In the genomic region with DNA sequence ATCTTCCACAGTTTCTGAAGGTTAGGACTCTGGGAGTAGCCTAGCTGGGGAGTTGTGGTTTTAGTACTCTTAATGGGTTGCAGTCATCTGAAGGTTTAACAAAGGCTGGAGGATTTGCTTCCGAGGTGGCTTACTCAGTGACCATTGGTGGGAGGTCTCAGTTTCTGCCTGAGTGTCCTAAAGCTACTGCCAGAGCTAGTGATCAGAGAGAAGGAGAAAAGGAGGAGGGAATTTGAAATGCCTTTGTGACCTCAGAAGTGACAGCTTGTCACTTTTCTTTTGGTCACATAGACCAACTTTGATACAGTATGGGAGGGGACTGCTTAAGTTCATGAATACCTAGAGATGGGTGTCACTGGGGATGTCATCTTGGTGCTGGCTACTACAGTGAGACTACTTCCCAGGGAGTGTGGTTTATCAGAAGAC, we compare ENCODE assay signal across 1 cellular context.
TF ChIP-seq lines count a peak whose summit lies in the region.

No MANE protein-coding gene starts in this region.

TF ChIP-seq in WTC11, 78 proteins besides CTCF, POLR2A, EP300 and RAD21 (continued from another document):
- TF ChIP-seq, protein P1, sequence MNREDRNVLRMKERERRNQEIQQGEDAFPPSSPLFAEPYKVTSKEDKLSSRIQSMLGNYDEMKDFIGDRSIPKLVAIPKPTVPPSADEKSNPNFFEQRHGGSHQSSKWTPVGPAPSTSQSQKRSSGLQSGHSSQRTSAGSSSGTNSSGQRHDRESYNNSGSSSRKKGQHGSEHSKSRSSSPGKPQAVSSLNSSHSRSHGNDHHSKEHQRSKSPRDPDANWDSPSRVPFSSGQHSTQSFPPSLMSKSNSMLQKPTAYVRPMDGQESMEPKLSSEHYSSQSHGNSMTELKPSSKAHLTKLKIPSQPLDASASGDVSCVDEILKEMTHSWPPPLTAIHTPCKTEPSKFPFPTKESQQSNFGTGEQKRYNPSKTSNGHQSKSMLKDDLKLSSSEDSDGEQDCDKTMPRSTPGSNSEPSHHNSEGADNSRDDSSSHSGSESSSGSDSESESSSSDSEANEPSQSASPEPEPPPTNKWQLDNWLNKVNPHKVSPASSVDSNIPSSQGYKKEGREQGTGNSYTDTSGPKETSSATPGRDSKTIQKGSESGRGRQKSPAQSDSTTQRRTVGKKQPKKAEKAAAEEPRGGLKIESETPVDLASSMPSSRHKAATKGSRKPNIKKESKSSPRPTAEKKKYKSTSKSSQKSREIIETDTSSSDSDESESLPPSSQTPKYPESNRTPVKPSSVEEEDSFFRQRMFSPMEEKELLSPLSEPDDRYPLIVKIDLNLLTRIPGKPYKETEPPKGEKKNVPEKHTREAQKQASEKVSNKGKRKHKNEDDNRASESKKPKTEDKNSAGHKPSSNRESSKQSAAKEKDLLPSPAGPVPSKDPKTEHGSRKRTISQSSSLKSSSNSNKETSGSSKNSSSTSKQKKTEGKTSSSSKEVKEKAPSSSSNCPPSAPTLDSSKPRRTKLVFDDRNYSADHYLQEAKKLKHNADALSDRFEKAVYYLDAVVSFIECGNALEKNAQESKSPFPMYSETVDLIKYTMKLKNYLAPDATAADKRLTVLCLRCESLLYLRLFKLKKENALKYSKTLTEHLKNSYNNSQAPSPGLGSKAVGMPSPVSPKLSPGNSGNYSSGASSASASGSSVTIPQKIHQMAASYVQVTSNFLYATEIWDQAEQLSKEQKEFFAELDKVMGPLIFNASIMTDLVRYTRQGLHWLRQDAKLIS (CRISPR knock-in tag; IDR thresholded peaks at IDR 0.05; ENCODE audit: borderline replicate concordance), result no peak
- TF ChIP-seq RORB (CRISPR knock-in tag; IDR thresholded peaks at IDR 0.05) (no peak), FOXP1 (CRISPR knock-in tag; IDR thresholded peaks at IDR 0.05; ENCODE audit: borderline replicate concordance) (no peak), AR (CRISPR knock-in tag; IDR thresholded peaks at IDR 0.05) (no peak)
